Comparison of ENCODE assay signal across 1 cellular context in the genomic region with DNA sequence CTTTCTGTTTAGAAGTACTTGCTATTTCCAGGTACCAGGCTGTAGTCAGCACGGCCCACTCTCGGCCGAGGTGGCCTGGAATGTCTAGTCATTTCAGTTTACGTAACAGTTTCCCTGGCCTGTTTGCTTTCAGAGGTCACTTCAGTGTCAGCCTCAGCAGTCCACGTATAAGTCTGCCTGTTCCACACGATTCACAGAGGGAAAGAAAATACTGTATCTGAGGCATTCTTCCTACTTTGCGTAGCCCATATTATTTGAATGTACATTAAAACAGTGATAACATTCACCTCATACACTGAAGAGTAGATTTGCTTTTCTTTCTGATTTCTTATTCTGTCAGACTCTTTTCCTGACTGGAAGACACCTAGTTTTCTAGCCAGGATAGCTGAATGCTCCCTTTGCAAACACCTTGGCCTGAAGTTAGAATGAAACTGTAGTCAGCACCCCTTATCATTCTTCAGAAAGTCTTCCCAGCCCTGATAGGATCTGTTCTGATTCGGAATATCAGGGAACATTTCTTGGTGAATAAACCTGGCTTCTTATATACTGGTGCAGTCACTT.
TF ChIP-seq lines count a peak whose summit lies in the region.

No MANE protein-coding gene starts in this region.

TF ChIP-seq in GM12878, 131 proteins besides CTCF, POLR2A, EP300 and RAD21 (continued from another document):
- TF ChIP-seq, protein P1, sequence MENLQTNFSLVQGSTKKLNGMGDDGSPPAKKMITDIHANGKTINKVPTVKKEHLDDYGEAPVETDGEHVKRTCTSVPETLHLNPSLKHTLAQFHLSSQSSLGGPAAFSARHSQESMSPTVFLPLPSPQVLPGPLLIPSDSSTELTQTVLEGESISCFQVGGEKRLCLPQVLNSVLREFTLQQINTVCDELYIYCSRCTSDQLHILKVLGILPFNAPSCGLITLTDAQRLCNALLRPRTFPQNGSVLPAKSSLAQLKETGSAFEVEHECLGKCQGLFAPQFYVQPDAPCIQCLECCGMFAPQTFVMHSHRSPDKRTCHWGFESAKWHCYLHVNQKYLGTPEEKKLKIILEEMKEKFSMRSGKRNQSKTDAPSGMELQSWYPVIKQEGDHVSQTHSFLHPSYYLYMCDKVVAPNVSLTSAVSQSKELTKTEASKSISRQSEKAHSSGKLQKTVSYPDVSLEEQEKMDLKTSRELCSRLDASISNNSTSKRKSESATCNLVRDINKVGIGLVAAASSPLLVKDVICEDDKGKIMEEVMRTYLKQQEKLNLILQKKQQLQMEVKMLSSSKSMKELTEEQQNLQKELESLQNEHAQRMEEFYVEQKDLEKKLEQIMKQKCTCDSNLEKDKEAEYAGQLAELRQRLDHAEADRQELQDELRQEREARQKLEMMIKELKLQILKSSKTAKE (IDR thresholded peaks at IDR 0.05; ENCODE audit: low read depth, poor library complexity, severe bottlenecking) = no peak
- TF ChIP-seq MXI1 (IDR thresholded peaks at IDR 0.05; ENCODE audit: low read depth, low read length) (no peak), NFXL1 (IDR thresholded peaks at IDR 0.05; ENCODE audit: borderline replicate concordance) (no peak), RAD51 (IDR thresholded peaks at IDR 0.05) (no peak), ASH2L (IDR thresholded peaks at IDR 0.05; ENCODE audit: borderline replicate concordance, low read depth) (no peak), TCF7 (IDR thresholded peaks at IDR 0.05; ENCODE audit: borderline replicate concordance) (no peak), MEF2A (IDR thresholded peaks at IDR 0.05; ENCODE audit: insufficient read depth, low read depth, low read length) (no peak)
- TF ChIP-seq, protein P2, sequence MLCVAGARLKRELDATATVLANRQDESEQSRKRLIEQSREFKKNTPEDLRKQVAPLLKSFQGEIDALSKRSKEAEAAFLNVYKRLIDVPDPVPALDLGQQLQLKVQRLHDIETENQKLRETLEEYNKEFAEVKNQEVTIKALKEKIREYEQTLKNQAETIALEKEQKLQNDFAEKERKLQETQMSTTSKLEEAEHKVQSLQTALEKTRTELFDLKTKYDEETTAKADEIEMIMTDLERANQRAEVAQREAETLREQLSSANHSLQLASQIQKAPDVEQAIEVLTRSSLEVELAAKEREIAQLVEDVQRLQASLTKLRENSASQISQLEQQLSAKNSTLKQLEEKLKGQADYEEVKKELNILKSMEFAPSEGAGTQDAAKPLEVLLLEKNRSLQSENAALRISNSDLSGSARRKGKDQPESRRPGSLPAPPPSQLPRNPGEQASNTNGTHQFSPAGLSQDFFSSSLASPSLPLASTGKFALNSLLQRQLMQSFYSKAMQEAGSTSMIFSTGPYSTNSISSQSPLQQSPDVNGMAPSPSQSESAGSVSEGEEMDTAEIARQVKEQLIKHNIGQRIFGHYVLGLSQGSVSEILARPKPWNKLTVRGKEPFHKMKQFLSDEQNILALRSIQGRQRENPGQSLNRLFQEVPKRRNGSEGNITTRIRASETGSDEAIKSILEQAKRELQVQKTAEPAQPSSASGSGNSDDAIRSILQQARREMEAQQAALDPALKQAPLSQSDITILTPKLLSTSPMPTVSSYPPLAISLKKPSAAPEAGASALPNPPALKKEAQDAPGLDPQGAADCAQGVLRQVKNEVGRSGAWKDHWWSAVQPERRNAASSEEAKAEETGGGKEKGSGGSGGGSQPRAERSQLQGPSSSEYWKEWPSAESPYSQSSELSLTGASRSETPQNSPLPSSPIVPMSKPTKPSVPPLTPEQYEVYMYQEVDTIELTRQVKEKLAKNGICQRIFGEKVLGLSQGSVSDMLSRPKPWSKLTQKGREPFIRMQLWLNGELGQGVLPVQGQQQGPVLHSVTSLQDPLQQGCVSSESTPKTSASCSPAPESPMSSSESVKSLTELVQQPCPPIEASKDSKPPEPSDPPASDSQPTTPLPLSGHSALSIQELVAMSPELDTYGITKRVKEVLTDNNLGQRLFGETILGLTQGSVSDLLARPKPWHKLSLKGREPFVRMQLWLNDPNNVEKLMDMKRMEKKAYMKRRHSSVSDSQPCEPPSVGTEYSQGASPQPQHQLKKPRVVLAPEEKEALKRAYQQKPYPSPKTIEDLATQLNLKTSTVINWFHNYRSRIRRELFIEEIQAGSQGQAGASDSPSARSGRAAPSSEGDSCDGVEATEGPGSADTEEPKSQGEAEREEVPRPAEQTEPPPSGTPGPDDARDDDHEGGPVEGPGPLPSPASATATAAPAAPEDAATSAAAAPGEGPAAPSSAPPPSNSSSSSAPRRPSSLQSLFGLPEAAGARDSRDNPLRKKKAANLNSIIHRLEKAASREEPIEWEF (IDR thresholded peaks at IDR 0.05; ENCODE audit: insufficient replicate concordance, low read depth, low read length) = no peak
- TF ChIP-seq, protein P3, sequence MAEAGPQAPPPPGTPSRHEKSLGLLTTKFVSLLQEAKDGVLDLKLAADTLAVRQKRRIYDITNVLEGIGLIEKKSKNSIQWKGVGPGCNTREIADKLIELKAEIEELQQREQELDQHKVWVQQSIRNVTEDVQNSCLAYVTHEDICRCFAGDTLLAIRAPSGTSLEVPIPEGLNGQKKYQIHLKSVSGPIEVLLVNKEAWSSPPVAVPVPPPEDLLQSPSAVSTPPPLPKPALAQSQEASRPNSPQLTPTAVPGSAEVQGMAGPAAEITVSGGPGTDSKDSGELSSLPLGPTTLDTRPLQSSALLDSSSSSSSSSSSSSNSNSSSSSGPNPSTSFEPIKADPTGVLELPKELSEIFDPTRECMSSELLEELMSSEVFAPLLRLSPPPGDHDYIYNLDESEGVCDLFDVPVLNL (IDR thresholded peaks at IDR 0.05; ENCODE audit: low read depth, low read length) = no peak
- TF ChIP-seq, protein P4, sequence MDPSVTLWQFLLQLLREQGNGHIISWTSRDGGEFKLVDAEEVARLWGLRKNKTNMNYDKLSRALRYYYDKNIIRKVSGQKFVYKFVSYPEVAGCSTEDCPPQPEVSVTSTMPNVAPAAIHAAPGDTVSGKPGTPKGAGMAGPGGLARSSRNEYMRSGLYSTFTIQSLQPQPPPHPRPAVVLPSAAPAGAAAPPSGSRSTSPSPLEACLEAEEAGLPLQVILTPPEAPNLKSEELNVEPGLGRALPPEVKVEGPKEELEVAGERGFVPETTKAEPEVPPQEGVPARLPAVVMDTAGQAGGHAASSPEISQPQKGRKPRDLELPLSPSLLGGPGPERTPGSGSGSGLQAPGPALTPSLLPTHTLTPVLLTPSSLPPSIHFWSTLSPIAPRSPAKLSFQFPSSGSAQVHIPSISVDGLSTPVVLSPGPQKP (IDR thresholded peaks at IDR 0.05; ENCODE audit: low read depth, low read length) = no peak
- TF ChIP-seq, protein P5, sequence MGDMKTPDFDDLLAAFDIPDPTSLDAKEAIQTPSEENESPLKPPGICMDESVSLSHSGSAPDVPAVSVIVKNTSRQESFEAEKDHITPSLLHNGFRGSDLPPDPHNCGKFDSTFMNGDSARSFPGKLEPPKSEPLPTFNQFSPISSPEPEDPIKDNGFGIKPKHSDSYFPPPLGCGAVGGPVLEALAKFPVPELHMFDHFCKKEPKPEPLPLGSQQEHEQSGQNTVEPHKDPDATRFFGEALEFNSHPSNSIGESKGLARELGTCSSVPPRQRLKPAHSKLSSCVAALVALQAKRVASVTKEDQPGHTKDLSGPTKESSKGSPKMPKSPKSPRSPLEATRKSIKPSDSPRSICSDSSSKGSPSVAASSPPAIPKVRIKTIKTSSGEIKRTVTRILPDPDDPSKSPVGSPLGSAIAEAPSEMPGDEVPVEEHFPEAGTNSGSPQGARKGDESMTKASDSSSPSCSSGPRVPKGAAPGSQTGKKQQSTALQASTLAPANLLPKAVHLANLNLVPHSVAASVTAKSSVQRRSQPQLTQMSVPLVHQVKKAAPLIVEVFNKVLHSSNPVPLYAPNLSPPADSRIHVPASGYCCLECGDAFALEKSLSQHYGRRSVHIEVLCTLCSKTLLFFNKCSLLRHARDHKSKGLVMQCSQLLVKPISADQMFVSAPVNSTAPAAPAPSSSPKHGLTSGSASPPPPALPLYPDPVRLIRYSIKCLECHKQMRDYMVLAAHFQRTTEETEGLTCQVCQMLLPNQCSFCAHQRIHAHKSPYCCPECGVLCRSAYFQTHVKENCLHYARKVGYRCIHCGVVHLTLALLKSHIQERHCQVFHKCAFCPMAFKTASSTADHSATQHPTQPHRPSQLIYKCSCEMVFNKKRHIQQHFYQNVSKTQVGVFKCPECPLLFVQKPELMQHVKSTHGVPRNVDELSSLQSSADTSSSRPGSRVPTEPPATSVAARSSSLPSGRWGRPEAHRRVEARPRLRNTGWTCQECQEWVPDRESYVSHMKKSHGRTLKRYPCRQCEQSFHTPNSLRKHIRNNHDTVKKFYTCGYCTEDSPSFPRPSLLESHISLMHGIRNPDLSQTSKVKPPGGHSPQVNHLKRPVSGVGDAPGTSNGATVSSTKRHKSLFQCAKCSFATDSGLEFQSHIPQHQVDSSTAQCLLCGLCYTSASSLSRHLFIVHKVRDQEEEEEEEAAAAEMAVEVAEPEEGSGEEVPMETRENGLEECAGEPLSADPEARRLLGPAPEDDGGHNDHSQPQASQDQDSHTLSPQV (IDR thresholded peaks at IDR 0.05) = no peak
- TF ChIP-seq, protein P6, sequence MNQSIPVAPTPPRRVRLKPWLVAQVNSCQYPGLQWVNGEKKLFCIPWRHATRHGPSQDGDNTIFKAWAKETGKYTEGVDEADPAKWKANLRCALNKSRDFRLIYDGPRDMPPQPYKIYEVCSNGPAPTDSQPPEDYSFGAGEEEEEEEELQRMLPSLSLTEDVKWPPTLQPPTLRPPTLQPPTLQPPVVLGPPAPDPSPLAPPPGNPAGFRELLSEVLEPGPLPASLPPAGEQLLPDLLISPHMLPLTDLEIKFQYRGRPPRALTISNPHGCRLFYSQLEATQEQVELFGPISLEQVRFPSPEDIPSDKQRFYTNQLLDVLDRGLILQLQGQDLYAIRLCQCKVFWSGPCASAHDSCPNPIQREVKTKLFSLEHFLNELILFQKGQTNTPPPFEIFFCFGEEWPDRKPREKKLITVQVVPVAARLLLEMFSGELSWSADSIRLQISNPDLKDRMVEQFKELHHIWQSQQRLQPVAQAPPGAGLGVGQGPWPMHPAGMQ (IDR thresholded peaks at IDR 0.05; ENCODE audit: borderline replicate concordance) = no peak
- TF ChIP-seq, protein P7, sequence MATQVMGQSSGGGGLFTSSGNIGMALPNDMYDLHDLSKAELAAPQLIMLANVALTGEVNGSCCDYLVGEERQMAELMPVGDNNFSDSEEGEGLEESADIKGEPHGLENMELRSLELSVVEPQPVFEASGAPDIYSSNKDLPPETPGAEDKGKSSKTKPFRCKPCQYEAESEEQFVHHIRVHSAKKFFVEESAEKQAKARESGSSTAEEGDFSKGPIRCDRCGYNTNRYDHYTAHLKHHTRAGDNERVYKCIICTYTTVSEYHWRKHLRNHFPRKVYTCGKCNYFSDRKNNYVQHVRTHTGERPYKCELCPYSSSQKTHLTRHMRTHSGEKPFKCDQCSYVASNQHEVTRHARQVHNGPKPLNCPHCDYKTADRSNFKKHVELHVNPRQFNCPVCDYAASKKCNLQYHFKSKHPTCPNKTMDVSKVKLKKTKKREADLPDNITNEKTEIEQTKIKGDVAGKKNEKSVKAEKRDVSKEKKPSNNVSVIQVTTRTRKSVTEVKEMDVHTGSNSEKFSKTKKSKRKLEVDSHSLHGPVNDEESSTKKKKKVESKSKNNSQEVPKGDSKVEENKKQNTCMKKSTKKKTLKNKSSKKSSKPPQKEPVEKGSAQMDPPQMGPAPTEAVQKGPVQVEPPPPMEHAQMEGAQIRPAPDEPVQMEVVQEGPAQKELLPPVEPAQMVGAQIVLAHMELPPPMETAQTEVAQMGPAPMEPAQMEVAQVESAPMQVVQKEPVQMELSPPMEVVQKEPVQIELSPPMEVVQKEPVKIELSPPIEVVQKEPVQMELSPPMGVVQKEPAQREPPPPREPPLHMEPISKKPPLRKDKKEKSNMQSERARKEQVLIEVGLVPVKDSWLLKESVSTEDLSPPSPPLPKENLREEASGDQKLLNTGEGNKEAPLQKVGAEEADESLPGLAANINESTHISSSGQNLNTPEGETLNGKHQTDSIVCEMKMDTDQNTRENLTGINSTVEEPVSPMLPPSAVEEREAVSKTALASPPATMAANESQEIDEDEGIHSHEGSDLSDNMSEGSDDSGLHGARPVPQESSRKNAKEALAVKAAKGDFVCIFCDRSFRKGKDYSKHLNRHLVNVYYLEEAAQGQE (IDR thresholded peaks at IDR 0.05; ENCODE audit: low read depth, low read length) = no peak
- TF ChIP-seq, protein P8, sequence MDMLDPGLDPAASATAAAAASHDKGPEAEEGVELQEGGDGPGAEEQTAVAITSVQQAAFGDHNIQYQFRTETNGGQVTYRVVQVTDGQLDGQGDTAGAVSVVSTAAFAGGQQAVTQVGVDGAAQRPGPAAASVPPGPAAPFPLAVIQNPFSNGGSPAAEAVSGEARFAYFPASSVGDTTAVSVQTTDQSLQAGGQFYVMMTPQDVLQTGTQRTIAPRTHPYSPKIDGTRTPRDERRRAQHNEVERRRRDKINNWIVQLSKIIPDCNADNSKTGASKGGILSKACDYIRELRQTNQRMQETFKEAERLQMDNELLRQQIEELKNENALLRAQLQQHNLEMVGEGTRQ (IDR thresholded peaks at IDR 0.05; ENCODE audit: borderline replicate concordance, low read depth, low read length) = no peak
- TF ChIP-seq, protein P9, sequence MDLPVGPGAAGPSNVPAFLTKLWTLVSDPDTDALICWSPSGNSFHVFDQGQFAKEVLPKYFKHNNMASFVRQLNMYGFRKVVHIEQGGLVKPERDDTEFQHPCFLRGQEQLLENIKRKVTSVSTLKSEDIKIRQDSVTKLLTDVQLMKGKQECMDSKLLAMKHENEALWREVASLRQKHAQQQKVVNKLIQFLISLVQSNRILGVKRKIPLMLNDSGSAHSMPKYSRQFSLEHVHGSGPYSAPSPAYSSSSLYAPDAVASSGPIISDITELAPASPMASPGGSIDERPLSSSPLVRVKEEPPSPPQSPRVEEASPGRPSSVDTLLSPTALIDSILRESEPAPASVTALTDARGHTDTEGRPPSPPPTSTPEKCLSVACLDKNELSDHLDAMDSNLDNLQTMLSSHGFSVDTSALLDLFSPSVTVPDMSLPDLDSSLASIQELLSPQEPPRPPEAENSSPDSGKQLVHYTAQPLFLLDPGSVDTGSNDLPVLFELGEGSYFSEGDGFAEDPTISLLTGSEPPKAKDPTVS (IDR thresholded peaks at IDR 0.05; ENCODE audit: low read depth, low read length) = no peak
